13 cellular contexts compared by ENCODE assay signal in genomic region chr11:10908215-10908990, GRCh38. TPM values are rescaled to one million over a fixed set of nuclear protein-coding genes. Genes with fewer than 3 reads are reported as not detected.
DNase-seq lines count a peak whose midpoint lies in the region; ATAC-seq and TF ChIP-seq lines count a peak whose summit lies in the region.
"Had no signal": no experiment of that assay in that cellular context is flagged by ENCODE, and none has a peak within 500 bp of the region (broad histone marks: within the 10 kb centered on the region; RNA-seq: fewer than 3 reads in every experiment).

No MANE protein-coding gene starts in this region.

- H3K27ac ChIP-seq in testis, result no peak overlapping the region
- no peak overlapping the region for H3K27ac ChIP-seq in stomach
- H3K27ac ChIP-seq: cardiac muscle cell, KMS-11 had no signal

- no peaks in the 10 kb centered on the region for H3K9me3 ChIP-seq in HAP-1
- no peaks in the 10 kb centered on the region for H3K9me3 ChIP-seq in testis
- H3K9me3 ChIP-seq in stomach, result no peaks in the 10 kb centered on the region

- H3K4me1 ChIP-seq in HAP-1 (peaks cover 37% of the 10 kb centered on the region), testis (no peaks in the 10 kb centered on the region), stomach (peaks cover 0 to 7% (median 0%) of the 10 kb centered on the region in 4 donors)

- no peak for TF ChIP-seq CTCF in fibroblast of villous mesenchyme (IDR thresholded peaks at IDR 0.05; ENCODE audit: insufficient read depth, low read depth, low read length)
- no peak for TF ChIP-seq CTCF in testis (IDR thresholded peaks at IDR 0.05)
- no peak for TF ChIP-seq CTCF in stomach (IDR thresholded peaks at IDR 0.05)

- no peaks in the 10 kb centered on the region for H3K36me3 Mint-ChIP-seq in immature natural killer cell

- no peaks in the 10 kb centered on the region for H3K27me3 ChIP-seq in HAP-1 (ENCODE audit: low read depth)
- no peaks in the 10 kb centered on the region for H3K27me3 ChIP-seq in testis
- H3K27me3 ChIP-seq in stomach, result no peaks in the 10 kb centered on the region
- H3K27me3 ChIP-seq: cardiac muscle cell had no signal

- H3K4me1 Mint-ChIP-seq in immature natural killer cell, result peaks cover 6 to 12% of the 10 kb centered on the region in 2 donors

- H3K4me3 ChIP-seq in HAP-1 (no peak overlapping the region), fibroblast of villous mesenchyme (ENCODE audit: low read depth, low read length) (no peak overlapping the region), testis (no peak overlapping the region), stomach (no peak overlapping the region)
- H3K4me3 ChIP-seq: cardiac muscle cell had no signal

- H3K9me3 Mint-ChIP-seq in immature natural killer cell, result no peaks in the 10 kb centered on the region

- peaks cover 1 to 7% (median 5%) of the 10 kb centered on the region in 3 donors for H3K27me3 Mint-ChIP-seq in immature natural killer cell (ENCODE audit: low read depth in 3 of 3)

- intact Hi-C loops in testis (cut with DNase I; ENCODE audit: low total_unique reads), result no loop called here
- intact Hi-C loops in stomach (cut with DNase I; ENCODE audit: low total_unique reads), result no loop called here

- no peak overlapping the region for H3K4me3 Mint-ChIP-seq in immature natural killer cell

- TF ChIP-seq POLR2A in testis (IDR thresholded peaks at IDR 0.05) (no peak), stomach (IDR thresholded peaks at IDR 0.05) (no peak)

- no peak for ATAC-seq in GM21390 (IDR thresholded peaks at IDR 0.05; ENCODE audit: unreplicated experiment)

- 66 to 70% methylated on average over 8 of the region's 8 CpGs for WGBS in testis, 2 donors
- WGBS in stomach, 5 donors, result 87 to 93% (median 88%) methylated on average over 8 of the region's 8 CpGs

- H3K36me3 ChIP-seq in HAP-1 (replicated peaks) (no peaks in the 10 kb centered on the region), testis (ENCODE audit: low read depth, missing control alignments) (no peaks in the 10 kb centered on the region), stomach (no peaks in the 10 kb centered on the region)
- H3K36me3 ChIP-seq: cardiac muscle cell had no signal

- H3K27ac Mint-ChIP-seq in immature natural killer cell, result no peak overlapping the region

- DNase-seq in HAP-1 (ENCODE audit: low spot score in 2 of 2) (peak; percentile 72 to 78), SK-MEL-5 (ENCODE audit: low read depth, low spot score) (peak; percentile 23), fibroblast of villous mesenchyme (ENCODE audit: low read depth) (peak; percentile 76), testis (peak; percentile 55), stomach (no peak), DMS53 (lab: John Stamatoyannopoulos, UW) (no peak), immature natural killer cell (no peak)
- DNase-seq: head of caudate nucleus, NCI-H774, T-helper 9 cell had no signal

- no peak for TF ChIP-seq EP300 in stomach (IDR thresholded peaks at IDR 0.05)

- in situ Hi-C loops in HAP-1 (cut with MboI; ENCODE audit: low sequenced_read_pairs) (no loop called here), SK-MEL-5 (cut with HindIII; ENCODE audit: low pct_unique_long_range_greater_than_20kb, low sequenced_read_pairs) (no loop called here)

RNA-seq across cellular contexts. Expression of gene ZBED5, which starts 50.5 kb away (rescaled TPM):
- total RNA-seq in SK-MEL-5 (2014; rRNA removed; shearing (Covaris generic)), result 27.5 and 32.3 TPM in 2 replicates
- polyA plus RNA-seq in SK-MEL-5 (2015; cell fraction: cytosol; rRNA removed), result 19.2 and 33.5 TPM in 2 replicates
- 250 and 253 TPM in 2 replicates for polyA plus RNA-seq in SK-MEL-5 (2015; cell fraction: nucleus; rRNA removed)
- total RNA-seq in fibroblast of villous mesenchyme (22.5 and 31.1 TPM in 2 replicates), testis (10 to 100 TPM; 30.4 to 37.3 TPM), stomach (10 to 100 TPM in 4 of 5 donors, 1 to 10 TPM in 1; 9.0 to 54.7 (median 25.9) TPM)
- polyA plus RNA-seq in testis (ENCODE audit: insufficient read depth, low read depth, low replicate concordance) (27.0 TPM), stomach (10 to 100 TPM; 10.9 to 34.2 (median 17.4) TPM), immature natural killer cell (10 to 100 TPM in 1 of 3 donors, 1 to 10 TPM in 2; 7.2 to 14.7 (median 9.8) TPM)

Comparison
In these comparisons a context has a peak if more than half of its experiments do, and no peak if none do; other contexts are left out.
1. DNase-seq: peak in HAP-1 (2 of 2), SK-MEL-5 (single experiment), fibroblast of villous mesenchyme (single experiment) and testis (single experiment); none in stomach (single experiment), DMS53 (single experiment) and immature natural killer cell (0 of 3).